ENCODE assay signal across 8 cellular contexts in genomic region chr1:89724369-89725015, GRCh38.
DNase-seq lines count a peak whose midpoint lies in the region; ATAC-seq and TF ChIP-seq lines count a peak whose summit lies in the region.

No MANE protein-coding gene starts in this region.

- DNase-seq in GM13977 (ENCODE audit: low spot score) (peak; percentile 28), SIG-M5 treated with dmso at 0.1 percent for 504 hours (lab: John Stamatoyannopoulos, UW; ENCODE audit: unreplicated experiment) (peak; percentile 89), choroid plexus epithelial cell (ENCODE audit: low read depth) (peak; percentile 9), pulmonary artery endothelial cell (ENCODE audit: low read depth, low spot score) (peak; percentile 29), G401 (ENCODE audit: low spot score) (no peak), foreskin melanocyte (no peak), NCI-H446 treated with DMSO at 0.1 percent for 48 hours (lab: John Stamatoyannopoulos, UW) (no peak)

- H3K4me3 ChIP-seq in choroid plexus epithelial cell (ENCODE audit: low read depth, low read length): no peak overlapping the region

- peak; percentile 55 for ATAC-seq in HG02798 (IDR thresholded peaks at IDR 0.05; ENCODE audit: poor library complexity, unreplicated experiment)

- in situ Hi-C loops in GM13977 (cut with MboI; ENCODE audit: low pct_unique_long_range_greater_than_20kb, low sequenced_read_pairs, unreplicated experiment): no loop called here
- in situ Hi-C loops in G401 (cut with HindIII; ENCODE audit: low sequenced_read_pairs): no loop called here

- TF ChIP-seq CTCF in GM13977 (IDR thresholded peaks at IDR 0.05; ENCODE audit: extremely low read depth, insufficient read depth, missing control alignments) (no peak), choroid plexus epithelial cell (conservative IDR thresholded peaks at IDR 0.05; ENCODE audit: low read depth, low read length) (no peak)

Comparison
In these comparisons a context has a peak if more than half of its experiments do, and no peak if none do; other contexts are left out.
1. DNase-seq: peak in GM13977 (single experiment), SIG-M5 treated with dmso at 0.1 percent for 504 hours (single experiment), choroid plexus epithelial cell (single experiment) and pulmonary artery endothelial cell (single experiment); none in G401 (single experiment), foreskin melanocyte (single experiment) and NCI-H446 treated with DMSO at 0.1 percent for 48 hours (single experiment).